In the genomic region with DNA sequence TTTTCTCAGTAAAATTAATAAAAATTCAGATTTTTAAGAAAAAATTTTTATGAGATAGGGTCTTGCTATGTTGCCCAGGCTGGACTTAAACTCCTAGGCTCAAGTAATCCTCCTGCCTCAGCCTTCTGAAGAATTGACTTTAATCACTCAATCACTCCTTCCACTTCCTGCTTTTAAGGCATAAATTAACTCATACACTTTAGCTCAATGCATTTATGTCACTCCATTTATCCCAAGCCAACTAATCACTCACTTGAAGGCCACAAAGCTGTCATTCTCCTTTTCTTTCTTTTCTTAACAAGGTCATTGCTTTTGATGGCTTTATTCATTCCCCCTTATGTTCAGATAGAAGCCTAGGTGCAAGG, we compare ENCODE assay signal across 8 cellular contexts. TPM values are rescaled to one million over a fixed set of nuclear protein-coding genes. Genes with fewer than 3 reads are reported as not detected.
DNase-seq lines count a peak whose midpoint lies in the region; ATAC-seq and TF ChIP-seq lines count a peak whose summit lies in the region.

No MANE protein-coding gene starts in this region.

- H3K4me3 ChIP-seq in iPS-18c (ENCODE audit: insufficient read depth, low read depth, low read length), result peak overlapping the region; percentile 92

- CTCF ChIA-PET in WTC11 (lab: Charles Lee), result interaction anchor here (0.5 to 3.3 kb wide), 25 partner anchors 9 to 442 kb away, joined by 3 to 51 read pairs (median 6); a partner anchor contains a TSS

- POLR2A ChIA-PET in WTC11 (lab: Charles Lee), result interaction anchor here (1.0 to 1.9 kb wide), 5 partner anchors 48 to 112 kb away, joined by 3 to 18 read pairs (median 6); a partner anchor contains a TSS

- DNase-seq in NCI-H1436 (lab: John Stamatoyannopoulos, UW) (peak; percentile 29), NCI-H1436 treated with DMSO at 0.1 percent for 48 hours (lab: John Stamatoyannopoulos, UW) (no peak), WTC11 (ENCODE audit: low spot score) (no peak), SK-N-DZ (ENCODE audit: low spot score) (no peak), T-helper 9 cell (no peak)

- peaks cover 2% of the 10 kb centered on the region; the same call in 1 of the 2 replicates for H3K36me3 Mint-ChIP-seq in WTC11

- TF ChIP-seq CTCF in WTC11 (IDR thresholded peaks at IDR 0.05), result no peak

- peaks cover 12% of the 10 kb centered on the region for H3K4me1 Mint-ChIP-seq in WTC11

- ATAC-seq in HG02852 (IDR thresholded peaks at IDR 0.05; ENCODE audit: unreplicated experiment) (peak; percentile 9), WTC11 (no peak)

- H3K9me3 Mint-ChIP-seq in WTC11, result no peaks in the 10 kb centered on the region

- peak overlapping the region; percentile 89 for H3K4me3 Mint-ChIP-seq in WTC11

- H3K27me3 Mint-ChIP-seq in WTC11 (ENCODE audit: low read depth), result no peaks in the 10 kb centered on the region; the same call in 1 of the 2 replicates

- H3K27ac Mint-ChIP-seq in WTC11, result peak overlapping the region; percentile 39

- no peaks in the 10 kb centered on the region for H3K9me3 ChIP-seq in iPS-18c (ENCODE audit: control insufficient read depth, insufficient read depth, low read length)

- peak overlapping the region; percentile 52 for H3K27ac ChIP-seq in temporal lobe (ENCODE audit: low read depth, low read length)

TF ChIP-seq in WTC11, 78 proteins besides CTCF, POLR2A, EP300 and RAD21:
- TF ChIP-seq, protein P1, sequence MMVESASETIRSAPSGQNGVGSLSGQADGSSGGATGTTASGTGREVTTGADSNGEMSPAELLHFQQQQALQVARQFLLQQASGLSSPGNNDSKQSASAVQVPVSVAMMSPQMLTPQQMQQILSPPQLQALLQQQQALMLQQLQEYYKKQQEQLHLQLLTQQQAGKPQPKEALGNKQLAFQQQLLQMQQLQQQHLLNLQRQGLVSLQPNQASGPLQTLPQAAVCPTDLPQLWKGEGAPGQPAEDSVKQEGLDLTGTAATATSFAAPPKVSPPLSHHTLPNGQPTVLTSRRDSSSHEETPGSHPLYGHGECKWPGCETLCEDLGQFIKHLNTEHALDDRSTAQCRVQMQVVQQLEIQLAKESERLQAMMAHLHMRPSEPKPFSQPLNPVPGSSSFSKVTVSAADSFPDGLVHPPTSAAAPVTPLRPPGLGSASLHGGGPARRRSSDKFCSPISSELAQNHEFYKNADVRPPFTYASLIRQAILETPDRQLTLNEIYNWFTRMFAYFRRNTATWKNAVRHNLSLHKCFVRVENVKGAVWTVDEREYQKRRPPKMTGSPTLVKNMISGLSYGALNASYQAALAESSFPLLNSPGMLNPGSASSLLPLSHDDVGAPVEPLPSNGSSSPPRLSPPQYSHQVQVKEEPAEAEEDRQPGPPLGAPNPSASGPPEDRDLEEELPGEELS (CRISPR knock-in tag; IDR thresholded peaks at IDR 0.05), result no peak
- no peak for TF ChIP-seq CREM (CRISPR knock-in tag; IDR thresholded peaks at IDR 0.05)

RNA-seq across cellular contexts. Expression of a gene that starts 0.9 kb away (rescaled TPM):
- 19.7 to 20.9 TPM (median 20.6 TPM) in 3 replicates for total RNA-seq in WTC11 (2021)
- total RNA-seq in temporal lobe, result 62.4 TPM
- polyA plus RNA-seq in SK-N-DZ (2014; cell fraction: cytosol; rRNA removed), result 22.9 and 24.7 TPM in 2 replicates
- polyA plus RNA-seq in SK-N-DZ (2014; cell fraction: nucleus; rRNA removed), result 19.3 and 30.8 TPM in 2 replicates

RNA-seq across cellular contexts. Expression of a gene that starts 8.5 kb away (rescaled TPM):
- total RNA-seq in WTC11 (2021), result 1.9 to 2.5 TPM (median 2.2 TPM) in 3 replicates
- total RNA-seq in temporal lobe, result 6.4 TPM
- polyA plus RNA-seq in SK-N-DZ (2014; cell fraction: cytosol; rRNA removed), result 0.99 and 2.0 TPM in 2 replicates
- 1.6 and 1.7 TPM in 2 replicates for polyA plus RNA-seq in SK-N-DZ (2014; cell fraction: nucleus; rRNA removed)

RNA-seq across cellular contexts. Expression of a gene that starts 8.8 kb away (rescaled TPM):
- total RNA-seq in WTC11 (2021), result 18.7 to 22.6 TPM (median 20.4 TPM) in 3 replicates
- 5.7 TPM for total RNA-seq in temporal lobe
- 16.2 and 17.6 TPM in 2 replicates for polyA plus RNA-seq in SK-N-DZ (2014; cell fraction: cytosol; rRNA removed)
- polyA plus RNA-seq in SK-N-DZ (2014; cell fraction: nucleus; rRNA removed), result 27.3 and 28.7 TPM in 2 replicates

RNA-seq across cellular contexts. Expression of a gene that starts 41.1 kb away (rescaled TPM):
- total RNA-seq in WTC11 (2021) (1.3 to 2.1 TPM (median 1.4 TPM) in 3 replicates), temporal lobe (7.4 TPM)
- polyA plus RNA-seq in SK-N-DZ (2014; cell fraction: cytosol; rRNA removed), result 0.56 TPM in 1 of 2 replicates, not detected in the other
- not detected in 2 replicates for polyA plus RNA-seq in SK-N-DZ (2014; cell fraction: nucleus; rRNA removed)

RNA-seq across cellular contexts. Expression of a gene that starts 42.0 kb away (rescaled TPM):
- total RNA-seq in WTC11 (2021) (0.33 to 0.62 TPM (median 0.55 TPM) in 3 replicates), temporal lobe (0.25 TPM)
- not detected in 2 replicates for polyA plus RNA-seq in SK-N-DZ (2014; cell fraction: cytosol; rRNA removed)
- polyA plus RNA-seq in SK-N-DZ (2014; cell fraction: nucleus; rRNA removed), result not detected in 2 replicates
